8 cellular contexts compared by ENCODE assay signal in genomic region chr2:152336854-152337510, GRCh38. TPM values are rescaled to one million over a fixed set of nuclear protein-coding genes. Genes with fewer than 3 reads are reported as not detected.
DNase-seq lines count a peak whose midpoint lies in the region; ATAC-seq lines count a peak whose summit lies in the region.

No MANE protein-coding gene starts in this region.

- peak; percentile 43 for DNase-seq in Ammon's horn (ENCODE audit: low spot score)
- peak; percentile 46 for DNase-seq in HT1080 (ENCODE audit: low read depth)
- DNase-seq in AML-193 (lab: John Stamatoyannopoulos, UW) = no peak
- no peak for DNase-seq in germinal center (ENCODE audit: low spot score)

- H3K4me3 ChIP-seq in iPS-18c (ENCODE audit: insufficient read depth, low read depth, low read length) = peak overlapping the region; percentile 87
- H3K4me3 ChIP-seq in skin epidermis = peak overlapping the region; percentile 59 to 98 (median 87)

- ATAC-seq in GM18909 (IDR thresholded peaks at IDR 0.05; ENCODE audit: poor library complexity, unreplicated experiment) = no peak

- H3K27ac ChIP-seq in angular gyrus (ENCODE audit: low read depth, low read length) = peak overlapping the region; percentile 87
- peak overlapping the region in 19 of 21 experiments; percentile 63 to 90 (median 81) for H3K27ac ChIP-seq in skin epidermis

- H3K9me3 ChIP-seq in iPS-18c (ENCODE audit: control insufficient read depth, insufficient read depth, low read length) = no peaks in the 10 kb centered on the region

RNA-seq across cellular contexts. Expression of gene FMNL2, which starts 2.0 kb away (rescaled TPM):
- total RNA-seq in HT1080 (2014; rRNA removed; shearing (Covaris generic)) = 40.1 and 42.6 TPM in 2 replicates
- 55.1 and 68.8 TPM in 2 replicates for polyA plus RNA-seq in HT1080 (2015; cell fraction: cytosol; rRNA removed)
- 165 and 190 TPM in 2 replicates for polyA plus RNA-seq in HT1080 (2015; cell fraction: nucleus; rRNA removed)

Comparison
In these comparisons a context has a peak if more than half of its experiments do, and no peak if none do; other contexts are left out.
1. DNase-seq: peak in Ammon's horn (single experiment) and HT1080 (single experiment); none in AML-193 (0 of 2) and germinal center (single experiment).